ENCODE assay signal across 20 cellular contexts in genomic region chr1:185349556-185349955, GRCh38. TPM values are rescaled to one million over a fixed set of nuclear protein-coding genes. Genes with fewer than 3 reads are reported as not detected.
DNase-seq lines count a peak whose midpoint lies in the region; ATAC-seq and TF ChIP-seq lines count a peak whose summit lies in the region.
"Had no signal": no experiment of that assay in that cellular context is flagged by ENCODE, and none has a peak within 500 bp of the region (broad histone marks: within the 10 kb centered on the region; RNA-seq: fewer than 3 reads in every experiment).

No MANE protein-coding gene starts in this region.

- no CpG with 5 or more reads among the region's 2 CpGs for WGBS in IMR-90 (ENCODE audit: extremely low coverage in 2 of 2, insufficient read length in 1 of 2), 2 experiments
- WGBS in endodermal cell (ENCODE audit: insufficient coverage in 1 of 2, insufficient read length in 1 of 2), 2 experiments: 94 to 95% methylated on average over 2 of the region's 2 CpGs

- TF ChIP-seq CTCF in IMR-90 (conservative IDR thresholded peaks at IDR 0.05; ENCODE audit: low read depth, low read length) (no peak), foreskin keratinocyte (conservative IDR thresholded peaks at IDR 0.05) (no peak), osteocyte (IDR thresholded peaks at IDR 0.05) (no peak), glutamatergic neuron (IDR thresholded peaks at IDR 0.05; ENCODE audit: partially characterized antibody, unreplicated experiment) (no peak), endodermal cell (conservative IDR thresholded peaks at IDR 0.05) (no peak)

- POLR2A ChIA-PET in IMR-90 (lab: Charles Lee; ENCODE audit: unreplicated experiment): no interaction called here

- H3K27me3 ChIP-seq in IMR-90 (ENCODE audit: control insufficient read depth, insufficient read depth, low read length) (no peaks in the 10 kb centered on the region), foreskin keratinocyte (no peaks in the 10 kb centered on the region), endodermal cell (ENCODE audit: control insufficient read depth, insufficient read depth, low read length, poor library complexity, severe bottlenecking) (no peaks in the 10 kb centered on the region), H7 (ENCODE audit: control insufficient read depth, insufficient read depth, low read length) (no peaks in the 10 kb centered on the region)
- H3K27me3 ChIP-seq: BLaER1 had no signal

- no peak for TF ChIP-seq RAD21 in IMR-90 (IDR thresholded peaks at IDR 0.05; ENCODE audit: low read length)

- no peaks in the 10 kb centered on the region for H3K36me3 Mint-ChIP-seq in T-helper 17 cell (ENCODE audit: low read depth)
- H3K36me3 Mint-ChIP-seq in osteocyte (ENCODE audit: unreplicated experiment): no peaks in the 10 kb centered on the region
- no peaks in the 10 kb centered on the region for H3K36me3 Mint-ChIP-seq in glutamatergic neuron (ENCODE audit: unreplicated experiment)
- H3K36me3 Mint-ChIP-seq in endodermal cell (ENCODE audit: low read depth): no peaks in the 10 kb centered on the region
- H3K36me3 Mint-ChIP-seq: CD4-positive, alpha-beta memory T cell had no signal

- H2AK9ac ChIP-seq in IMR-90 (replicated peaks; ENCODE audit: low read depth, low read length, poor library complexity): no peak overlapping the region

- H3K9me1 ChIP-seq in IMR-90 (ENCODE audit: insufficient read depth, low read length): no peaks in the 10 kb centered on the region; the same call in 1 of the 2 replicates

- H3K79me1 ChIP-seq in IMR-90 (ENCODE audit: low read depth in 1 of 2, low read length in 2 of 2): no peaks in the 10 kb centered on the region

- H3K4me1 Mint-ChIP-seq in T-helper 17 cell: peaks cover 3% of the 10 kb centered on the region
- peaks cover 37% of the 10 kb centered on the region for H3K4me1 Mint-ChIP-seq in osteocyte (ENCODE audit: unreplicated experiment)
- H3K4me1 Mint-ChIP-seq in glutamatergic neuron (ENCODE audit: low read depth, unreplicated experiment): no peaks in the 10 kb centered on the region
- peaks cover 23% of the 10 kb centered on the region for H3K4me1 Mint-ChIP-seq in endodermal cell

- no peak overlapping the region for H2BK5ac ChIP-seq in IMR-90 (ENCODE audit: low read depth, low read length, poor library complexity, severe bottlenecking)

- H3K9me3 ChIP-seq in IMR-90 (ENCODE audit: control insufficient read depth, insufficient read depth, low read length): no peaks in the 10 kb centered on the region
- no peaks in the 10 kb centered on the region for H3K9me3 ChIP-seq in T-helper 17 cell (ENCODE audit: control insufficient read depth, low read length, poor library complexity, severe bottlenecking)
- no peaks in the 10 kb centered on the region for H3K9me3 ChIP-seq in endodermal cell (ENCODE audit: control insufficient read depth, low read length)
- H3K9me3 ChIP-seq: A549, BLaER1 had no signal

- no peak overlapping the region for H3K27ac ChIP-seq in IMR-90 (ENCODE audit: insufficient read depth, low read length)
- no peak overlapping the region for H3K27ac ChIP-seq in foreskin keratinocyte
- no peak overlapping the region for H3K27ac ChIP-seq in endodermal cell (ENCODE audit: low read depth, low read length)
- H3K27ac ChIP-seq: A549, BLaER1, HL-60 had no signal

- no peaks in the 10 kb centered on the region for H3K9me3 Mint-ChIP-seq in osteocyte (ENCODE audit: unreplicated experiment)
- no peaks in the 10 kb centered on the region for H3K9me3 Mint-ChIP-seq in glutamatergic neuron (ENCODE audit: unreplicated experiment)
- no peaks in the 10 kb centered on the region for H3K9me3 Mint-ChIP-seq in endodermal cell
- H3K9me3 Mint-ChIP-seq: H9 had no signal

- intact Hi-C loops in IMR-90 (cut with micrococcal nuclease): loop anchor here (10.0 kb wide), 1 partner anchor 45 kb away; no protein-coding TSS in a partner anchor

- H3K4ac ChIP-seq in IMR-90 (ENCODE audit: low read depth, low read length): no peak overlapping the region

- no TSS peak for BruUV-seq in IMR-90 (replicated peaks; lab: Mats Ljungman, UMichigan)

- no peak overlapping the region for H2BK120ac ChIP-seq in IMR-90 (ENCODE audit: low read depth, low read length)

- H3K18ac ChIP-seq in IMR-90 (ENCODE audit: low read depth, low read length): no peak overlapping the region

- H4K91ac ChIP-seq in IMR-90 (ENCODE audit: insufficient read depth, low read depth, low read length): no peak overlapping the region

- no peak overlapping the region for H3K9ac ChIP-seq in IMR-90 (ENCODE audit: low read depth, low read length)
- H3K9ac ChIP-seq in endodermal cell (ENCODE audit: extremely low read depth, low read length, poor library complexity, severe bottlenecking): no peak overlapping the region
- H3K9ac ChIP-seq: BLaER1 had no signal

- no peaks in the 10 kb centered on the region for H4K20me1 ChIP-seq in IMR-90 (ENCODE audit: insufficient read depth, low read length)
- H4K20me1 ChIP-seq: BLaER1 had no signal

- no peak overlapping the region for H4K8ac ChIP-seq in IMR-90 (ENCODE audit: low read depth in 2 of 2, low read length in 2 of 2)

- H3K27me3 Mint-ChIP-seq in T-helper 17 cell (no peaks in the 10 kb centered on the region), osteocyte (ENCODE audit: unreplicated experiment) (no peaks in the 10 kb centered on the region), glutamatergic neuron (ENCODE audit: unreplicated experiment) (no peaks in the 10 kb centered on the region), endodermal cell (ENCODE audit: insufficient read depth) (no peaks in the 10 kb centered on the region)

- H4K5ac ChIP-seq in IMR-90 (ENCODE audit: low read depth, low read length): no peak overlapping the region

- dilution Hi-C loops in IMR-90 (cut with HindIII; ENCODE audit: low sequenced_read_pairs, unreplicated experiment): no loop called here

- H3K27ac Mint-ChIP-seq in T-helper 17 cell (peak overlapping the region; percentile 84), osteocyte (ENCODE audit: unreplicated experiment) (peak overlapping the region; percentile 58), glutamatergic neuron (ENCODE audit: unreplicated experiment) (no peak overlapping the region), endodermal cell (no peak overlapping the region)
- H3K27ac Mint-ChIP-seq: H9 had no signal

- TF ChIP-seq POLR2A in IMR-90 (IDR thresholded peaks at IDR 0.05; ENCODE audit: low read depth, low read length): no peak

- ATAC-seq in IMR-90 (ENCODE audit: low read depth) (no peak), T-helper 17 cell (no peak), foreskin keratinocyte (peak; percentile 35)
- ATAC-seq: A549 had no signal

- no peaks in the 10 kb centered on the region for H3K36me3 ChIP-seq in IMR-90 (ENCODE audit: control insufficient read depth, insufficient read depth, low read length)
- H3K36me3 ChIP-seq in endodermal cell (ENCODE audit: control insufficient read depth, insufficient read depth, low read length): no peaks in the 10 kb centered on the region
- H3K36me3 ChIP-seq in H7 (replicated peaks; ENCODE audit: control insufficient read depth, insufficient read depth, low read length): no peaks in the 10 kb centered on the region
- H3K36me3 ChIP-seq: BLaER1 had no signal

- no peak overlapping the region for H2BK20ac ChIP-seq in IMR-90 (ENCODE audit: low read depth, low read length)

- in situ Hi-C loops in IMR-90 (cut with MboI; ENCODE audit: low sequenced_read_pairs): no loop called here

- H3K4me3 Mint-ChIP-seq in T-helper 17 cell (no peak overlapping the region), osteocyte (ENCODE audit: unreplicated experiment) (no peak overlapping the region), glutamatergic neuron (ENCODE audit: unreplicated experiment) (no peak overlapping the region), endodermal cell (no peak overlapping the region)
- H3K4me3 Mint-ChIP-seq: CD4-positive, alpha-beta memory T cell; H9 had no signal

- H2BK15ac ChIP-seq in IMR-90 (ENCODE audit: low read depth, low read length): no peak overlapping the region

- H3K23ac ChIP-seq in IMR-90 (ENCODE audit: low read depth, low read length): no peak overlapping the region

- no peak overlapping the region for H2AK5ac ChIP-seq in IMR-90 (ENCODE audit: low read depth, low read length)

- no peak overlapping the region for H3K14ac ChIP-seq in IMR-90 (replicated peaks; ENCODE audit: low read depth, low read length)

- no peak overlapping the region for H3K56ac ChIP-seq in IMR-90 (ENCODE audit: extremely low read depth, insufficient read depth, low read length)

- no peak overlapping the region for H2AFZ ChIP-seq in IMR-90 (replicated peaks; ENCODE audit: low read length, poor library complexity)

- H3K4me3 ChIP-seq in IMR-90 (ENCODE audit: insufficient read depth, low read depth, low read length) (no peak overlapping the region), endodermal cell (ENCODE audit: low read length) (no peak overlapping the region), H7 (ENCODE audit: insufficient read depth, low read depth, low read length) (no peak overlapping the region)
- H3K4me3 ChIP-seq: A549, BLaER1 had no signal

- DNase-seq in IMR-90 (no peak), T-helper 17 cell (no peak), foreskin keratinocyte (peak; percentile 22 to 66), osteocyte (ENCODE audit: extremely low spot score, unreplicated experiment) (no peak), glutamatergic neuron (no peak), endodermal cell (no peak), H7 (no peak)
- DNase-seq: CD4-positive, alpha-beta memory T cell; GF-D8; H9; MV-4-11; NCI-H1694 treated with DMSO at 0.1 percent for 48 hours; NCI-H2107; NCI-H2227 treated with DMSO at 0.1 percent for 48 hours; NCI-H510A treated with DMSO at 0.1 percent for 48 hours; RPMI8226; SHP77 treated with DMSO at 0.1 percent for 48 hours had no signal

- CTCF ChIA-PET in IMR-90 (lab: Yijun Ruan, JAX): interaction anchor here (0.5 to 0.6 kb wide), 3 partner anchors 12 to 1782 kb away, joined by 3 to 5 read pairs (median 4); no protein-coding TSS in a partner anchor

- H3K4me2 ChIP-seq in IMR-90 (ENCODE audit: low read depth, low read length): no peak overlapping the region
- H3K4me2 ChIP-seq: A549, BLaER1 had no signal

- H3K4me1 ChIP-seq in IMR-90 (ENCODE audit: control insufficient read depth, insufficient read depth, low read length) (no peaks in the 10 kb centered on the region), foreskin keratinocyte (peaks cover 9% of the 10 kb centered on the region), endodermal cell (ENCODE audit: control insufficient read depth, insufficient read depth, low read length) (peaks cover 3% of the 10 kb centered on the region)
- H3K4me1 ChIP-seq: A549 had no signal

RNA-seq across cellular contexts. Expression of gene IVNS1ABP, which starts 32.5 kb away (rescaled TPM):
- total RNA-seq in IMR-90 (2012; rRNA removed) (26.7 and 41.9 TPM in 2 replicates), T-helper 17 cell (100 to 1,000 TPM; 467 to 499 TPM), foreskin keratinocyte (73.4 and 76.4 TPM in 2 replicates), osteocyte (123 and 130 TPM in 2 replicates), glutamatergic neuron (ENCODE audit: unreplicated experiment) (93.2 TPM), endodermal cell (100 to 1,000 TPM; 122 to 163 TPM)
- polyA plus RNA-seq in IMR-90 (2012; rRNA removed) (18.3 and 21.8 TPM in 2 replicates), foreskin keratinocyte (39.8 and 45.6 TPM in 2 replicates)
- polyA plus RNA-seq in IMR-90 (2012; cell fraction: cytosol; rRNA removed): 3.4 and 5.5 TPM in 2 replicates
- polyA plus RNA-seq in IMR-90 (2012; cell fraction: nucleus; rRNA removed; ENCODE audit: low replicate concordance): 14.2 and 60.5 TPM in 2 replicates
- 200 TPM for polyA plus RNA-seq in endodermal cell (2013, experiment 1 of 2)
- polyA plus RNA-seq in endodermal cell (2013, experiment 2 of 2): 179 TPM
- 208 and 240 TPM in 2 replicates for total RNA-seq in H7 (2014; rRNA removed; shearing (Covaris generic))

Comparison
In these comparisons a context has a peak if more than half of its experiments do, and no peak if none do; other contexts are left out.
1. DNase-seq: peak in foreskin keratinocyte (2 of 2); none in IMR-90 (single experiment), T-helper 17 cell (0 of 3), osteocyte (single experiment), glutamatergic neuron (single experiment), endodermal cell (single experiment) and H7 (single experiment).
2. H3K27ac Mint-ChIP-seq: peak in T-helper 17 cell (single experiment) and osteocyte (single experiment); none in glutamatergic neuron (single experiment) and endodermal cell (single experiment).